Comparison of ENCODE assay signal across 31 cellular contexts in the genomic region with DNA sequence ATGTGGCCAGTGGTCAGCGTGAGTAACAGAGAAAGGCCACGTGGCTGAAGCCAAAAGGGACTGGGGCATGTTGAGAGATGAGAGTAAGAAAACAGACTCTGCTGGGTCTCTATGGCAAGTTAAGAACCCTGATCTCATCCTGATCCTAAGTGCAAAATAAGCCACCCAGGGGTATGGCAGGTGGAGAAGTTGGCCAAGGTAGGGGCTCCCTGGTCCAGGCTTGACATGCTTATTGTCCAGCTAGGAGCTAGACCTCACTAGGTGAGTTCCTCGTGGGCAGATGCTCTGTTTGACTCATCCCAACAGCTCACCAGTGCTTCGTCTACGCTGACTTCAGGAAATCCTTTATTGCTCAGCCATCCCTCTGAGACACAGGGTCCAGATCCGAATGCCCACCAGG.
"Had no signal": no experiment of that assay in that cellular context is flagged by ENCODE, and none has a peak within 500 bp of the region (broad histone marks: within the 10 kb centered on the region; RNA-seq: fewer than 3 reads in every experiment).

No MANE protein-coding gene starts in this region.

- H3K9ac ChIP-seq: neural progenitor cell, parathyroid adenoma had no signal

- FAIRE-seq: urothelium cell line had no signal

- H3K4me1 ChIP-seq: neural progenitor cell, parathyroid adenoma, right atrium auricular region, thyroid gland, tibial nerve, upper lobe of left lung, vagina had no signal

- H3K9me3 Mint-ChIP-seq: natural killer cell; neural progenitor cell; stimulated activated naive CD8-positive, alpha-beta T cell treated with anti-CD3 and anti-CD28 coated beads, Interleukin-15, amount 100 ng/mL, for 72 hours had no signal

- ATAC-seq: naive thymus-derived CD4-positive, alpha-beta T cell; natural killer cell; sciatic nerve; stimulated activated memory B cell treated with anti-CD40 and anti-IgM and Interleukin-4, amounts not matched to agents 10 μg/mL and 1 μg/mL and 100 μg/mL, for 72 hours; stimulated activated naive CD8-positive, alpha-beta T cell treated with anti-CD3 and anti-CD28 coated beads, Interleukin-15, amount 100 ng/mL, for 72 hours; stimulated activated naive CD8-positive, alpha-beta T cell treated with anti-CD3 and anti-CD28 coated beads, Interleukin-15, Interleukin-2, amounts not matched to agents 100 U/mL and 50 U/mL, for 24 hours had no signal

- DNase-seq: naive thymus-derived CD4-positive, alpha-beta T cell; natural killer cell; occipital lobe; ovary; posterior cingulate gyrus; retina; spleen; stimulated activated CD4-positive, alpha-beta T cell treated with anti-CD3 and anti-CD28 coated beads, Interleukin-12 subunit alpha, Interleukin-12 subunit beta, amount 100 ng/mL, for 4 hours; stimulated activated CD4-positive, alpha-beta T cell treated with anti-CD3 and anti-CD28 coated beads, Interleukin-1b, Interleukin-23, amount 100 ng/mL, for 48 hours; stimulated activated CD4-positive, alpha-beta T cell treated with anti-CD3 and anti-CD28 coated beads, Interleukin-4, amount 100 ng/mL, for 1 hour; stimulated activated CD4-positive, alpha-beta T cell treated with anti-CD3 and anti-CD28 coated beads, Interleukin-4, amount 100 ng/mL, for 4 hours; stimulated activated CD8-positive, alpha-beta memory T cell treated with anti-CD3 and anti-CD28 coated beads, Interleukin-4, amount 100 ng/mL, for 48 hours; stimulated activated naive CD4-positive, alpha-beta T cell; stimulated activated naive CD8-positive, alpha-beta T cell treated with anti-CD3 and anti-CD28 coated beads, Interleukin-15, amount 100 ng/mL, for 72 hours; stimulated activated naive CD8-positive, alpha-beta T cell treated with anti-CD3 and anti-CD28 coated beads, Interleukin-15, Interleukin-2, amounts not matched to agents 100 U/mL and 50 U/mL, for 24 hours; thyroid gland; trophoblast cell; upper lobe of left lung had no signal

- H3K4me3 ChIP-seq: neural progenitor cell, ovary, right atrium auricular region, skin epidermis, smooth muscle cell, spleen, thoracic aorta, thyroid gland, tibial nerve, upper lobe of left lung, vagina had no signal

- H3K27me3 ChIP-seq: neural progenitor cell, ovary, right atrium auricular region, spleen, thyroid gland, tibial nerve, upper lobe of left lung, vagina had no signal

- H3K4me2 ChIP-seq: neural progenitor cell, smooth muscle cell had no signal

- H3K4me3 Mint-ChIP-seq: naive thymus-derived CD4-positive, alpha-beta T cell; natural killer cell; nephron; neural progenitor cell; stimulated activated memory B cell treated with anti-CD40 and anti-IgM and Interleukin-4, amounts not matched to agents 10 μg/mL and 1 μg/mL and 100 μg/mL, for 72 hours; stimulated activated naive CD8-positive, alpha-beta T cell treated with anti-CD3 and anti-CD28 coated beads, Interleukin-15, amount 100 ng/mL, for 72 hours had no signal

- H3K4me1 Mint-ChIP-seq: natural killer cell, nephron, neural progenitor cell had no signal

- H3K36me3 ChIP-seq: neural progenitor cell, ovary, right atrium auricular region, spleen, thoracic aorta, thyroid gland, tibial nerve, upper lobe of left lung, vagina had no signal

- H3K27ac ChIP-seq: neural progenitor cell, ovary, parathyroid adenoma, right atrium auricular region, skin epidermis, spleen, thoracic aorta, thyroid gland, tibial nerve, upper lobe of left lung, vagina had no signal

- H3K27me3 Mint-ChIP-seq: naive thymus-derived CD4-positive, alpha-beta T cell; progenitor cell of endocrine pancreas; stimulated activated memory B cell treated with anti-CD40 and anti-IgM and Interleukin-4, amounts not matched to agents 10 μg/mL and 1 μg/mL and 100 μg/mL, for 72 hours; stimulated activated naive CD8-positive, alpha-beta T cell treated with anti-CD3 and anti-CD28 coated beads, Interleukin-15, amount 100 ng/mL, for 72 hours had no signal

- H3K9me3 ChIP-seq: ovary, right atrium auricular region, spleen, thoracic aorta, thyroid gland, upper lobe of left lung, vagina had no signal

- H3K36me3 Mint-ChIP-seq: natural killer cell; neural progenitor cell; stimulated activated memory B cell treated with anti-CD40 and anti-IgM and Interleukin-4, amounts not matched to agents 10 μg/mL and 1 μg/mL and 100 μg/mL, for 72 hours had no signal

- H2AFZ ChIP-seq: neural progenitor cell, parathyroid adenoma had no signal

- H3K79me2 ChIP-seq: parathyroid adenoma had no signal

- H3K27ac Mint-ChIP-seq: naive thymus-derived CD4-positive, alpha-beta T cell; natural killer cell; nephron; neural progenitor cell; progenitor cell of endocrine pancreas; stimulated activated memory B cell treated with anti-CD40 and anti-IgM and Interleukin-4, amounts not matched to agents 10 μg/mL and 1 μg/mL and 100 μg/mL, for 72 hours had no signal
